Comparison of ENCODE assay signal across 17 cellular contexts in genomic region chr3:44499149-44499898, GRCh38. TPM values are rescaled to one million over a fixed set of nuclear protein-coding genes. Genes with fewer than 3 reads are reported as not detected.
DNase-seq lines count a peak whose midpoint lies in the region; ATAC-seq, FAIRE-seq and TF ChIP-seq lines count a peak whose summit lies in the region.
"Had no signal": no experiment of that assay in that cellular context is flagged by ENCODE, and none has a peak within 500 bp of the region (broad histone marks: within the 10 kb centered on the region; RNA-seq: fewer than 3 reads in every experiment).

No MANE protein-coding gene starts in this region.

- H3K36me3 ChIP-seq in BLaER1 (peaks cover 95% of the 10 kb centered on the region), K562 (ENCODE audit: control insufficient read depth, insufficient read depth, low read length) (peaks cover 48% of the 10 kb centered on the region), left lung (peaks cover 0 to 61% of the 10 kb centered on the region in 2 donors)

- BruUV-seq in K562 (replicated peaks; lab: Mats Ljungman, UMichigan) = no TSS peak

- WGBS in K562 (ENCODE audit: insufficient coverage, low coverage, missing lambda C conversion rate) = 93% methylated on average over 8 of the region's 8 CpGs

- H3K4me3 ChIP-seq in BLaER1 (0 out of 2 replicates have a peak overlapping the region, but pooled peaks have one; percentile 31), K562 (no peak overlapping the region), left lung (no peak overlapping the region)
- H3K4me3 ChIP-seq: GM23338 had no signal

- peaks cover 15% of the 10 kb centered on the region for H3K79me2 ChIP-seq in K562 (ENCODE audit: control insufficient read depth, insufficient read depth, low read length)

- no peaks in the 10 kb centered on the region for H3K27me3 ChIP-seq in BLaER1
- H3K27me3 ChIP-seq in K562 (ENCODE audit: control insufficient read depth in 2 of 2, insufficient read depth in 2 of 2, low read length in 2 of 2) = no peaks in the 10 kb centered on the region
- no peaks in the 10 kb centered on the region for H3K27me3 ChIP-seq in left lung

- no peaks in the 10 kb centered on the region for H3K9me1 ChIP-seq in K562 (ENCODE audit: control insufficient read depth, insufficient read depth, low read length)

- no peak for TF ChIP-seq POLR2A in K562 (conservative IDR thresholded peaks at IDR 0.05)

- DNase-seq in D721Med (ENCODE audit: insufficient read length, low spot score) = no peak
- DNase-seq in OCI-M1 (lab: John Stamatoyannopoulos, UW) = peak; percentile 16
- no peak for DNase-seq in K562 (ENCODE audit: extremely low read depth in 1 of 4, low spot score in 3 of 4)
- DNase-seq in left lung = no peak
- no peak for DNase-seq in CD1c-positive myeloid dendritic cell (ENCODE audit: extremely low spot score)
- no peak for DNase-seq in AG08395 (ENCODE audit: low spot score)
- DNase-seq in epidermal melanocyte (ENCODE audit: insufficient read length, low spot score) = no peak
- DNase-seq: CD4-positive, CD25-positive, alpha-beta regulatory T cell; CD8-positive, alpha-beta memory T cell; COR-L47; H9 had no signal

- no peak for TF ChIP-seq EP300 in K562 (IDR thresholded peaks at IDR 0.05; ENCODE audit: low read length)

- H3K4me1 ChIP-seq in BLaER1 (no peaks in the 10 kb centered on the region), K562 (replicated peaks in 1 of 2; ENCODE audit: control insufficient read depth in 2 of 2, insufficient read depth in 2 of 2, low read length in 2 of 2) (no peaks in the 10 kb centered on the region), left lung (no peaks in the 10 kb centered on the region)

- H3K27ac ChIP-seq in BLaER1 = no peak overlapping the region
- no peak overlapping the region for H3K27ac ChIP-seq in K562 (ENCODE audit: extremely low read depth, low read depth, low read length)
- no peak overlapping the region for H3K27ac ChIP-seq in left lung
- H3K27ac ChIP-seq: KMS-11 had no signal

- no peak overlapping the region for H2AFZ ChIP-seq in K562 (ENCODE audit: low read depth, low read length)
- H2AFZ ChIP-seq: GM23338 had no signal

- no peak overlapping the region for H3K4me2 ChIP-seq in BLaER1
- H3K4me2 ChIP-seq in K562 (ENCODE audit: insufficient read depth, low read length) = no peak overlapping the region
- H3K4me2 ChIP-seq: GM23338, KMS-11 had no signal

- CTCF ChIA-PET in K562 (lab: Yijun Ruan, JAX; ENCODE audit: low intra/inter-chr PET ratio) = no interaction called here

- peak; percentile 29 for FAIRE-seq in D721Med (lab: Jason Lieb, UNC)
- no peak for FAIRE-seq in K562 (lab: Jason Lieb, UNC)
- FAIRE-seq: G401.6, GM12892 had no signal

- POLR2A ChIA-PET in K562 (lab: Yijun Ruan, JAX) = interaction anchor here (1.0 to 2.1 kb wide), 2 partner anchors 11 to 14 kb away, joined by 4 to 8 read pairs; no protein-coding TSS in a partner anchor

- no peak for TF ChIP-seq CTCF in D721Med (IDR thresholded peaks at IDR 0.05; ENCODE audit: insufficient read depth, missing control alignments)
- TF ChIP-seq CTCF in K562 (IDR thresholded peaks at IDR 0.05 in 2 of 3, conservative IDR thresholded peaks at IDR 0.05 in 1 of 3; ENCODE audit: insufficient read depth in 2 of 3, low read depth in 1 of 3, low read length in 3 of 3) = no peak
- no peak for TF ChIP-seq CTCF in left lung (IDR thresholded peaks at IDR 0.05)

- H3K9me3 ChIP-seq in BLaER1 (peaks cover 96% of the 10 kb centered on the region), K562 (replicated peaks; ENCODE audit: control insufficient read depth, insufficient read depth, low read depth, low read length) (peaks cover 33% of the 10 kb centered on the region), left lung (peaks cover 0 to 74% of the 10 kb centered on the region in 2 donors)

- TF ChIP-seq RAD21 in K562 (CRISPR knock-in tag; conservative IDR thresholded peaks at IDR 0.05 in 1 of 2, IDR thresholded peaks at IDR 0.05 in 1 of 2) = no peak

- intact Hi-C loops in K562 (cut with micrococcal nuclease) (no loop called here), left lung (cut with DNase I) (no loop called here)

- H3K9ac ChIP-seq in BLaER1 (no peak overlapping the region), K562 (ENCODE audit: insufficient read depth in 1 of 2, low read depth in 2 of 2, low read length in 2 of 2) (no peak overlapping the region)
- H3K9ac ChIP-seq: KMS-11 had no signal

- H4K20me1 ChIP-seq in BLaER1 = no peaks in the 10 kb centered on the region
- H4K20me1 ChIP-seq in K562 (replicated peaks; ENCODE audit: control insufficient read depth, insufficient read depth, low read length) = no peaks in the 10 kb centered on the region

- in situ Hi-C loops in K562 (cut with MboI) = no loop called here

- ATAC-seq in K562 (no peak), left lung (no peak)
- ATAC-seq: GM23338 had no signal

TF ChIP-seq in K562, 482 proteins besides CTCF, POLR2A, EP300 and RAD21:
- TF ChIP-seq KDM1A (IDR thresholded peaks at IDR 0.05) (no peak), ZNF274 (IDR thresholded peaks at IDR 0.05; ENCODE audit: borderline replicate concordance, low read depth, low read length) (peak; percentile 95), ZNF75A (CRISPR knock-in tag; IDR thresholded peaks at IDR 0.05) (peak; percentile 71), MYNN (IDR thresholded peaks at IDR 0.05) (no peak), MYNN (CRISPR knock-in tag; IDR thresholded peaks at IDR 0.05) (no peak)

RNA-seq across cellular contexts. Expression of gene ZNF445, which starts 21.9 kb away (rescaled TPM):
- total RNA-seq in K562 (2011; cell fraction: chromatin; rRNA removed; ENCODE audit: low replicate concordance) = 68.7 and 76.5 TPM in 2 replicates
- total RNA-seq in K562 (2011; cell fraction: nucleolus; rRNA removed) = 40.7 and 42.0 TPM in 2 replicates
- total RNA-seq in K562 (2011; cell fraction: nucleoplasm; rRNA removed) = 53.5 and 72.7 TPM in 2 replicates
- total RNA-seq in K562 (2014; rRNA removed) (5.8 and 7.9 TPM in 2 replicates), K562 (2014; rRNA removed; fragmentation: Illumina TruSeq; extraction: Trizol) (13.9 and 14.3 TPM in 2 replicates), K562 (2015; rRNA removed; fragmentation: Illumina TruSeq; extraction: Trizol) (14.0 and 15.0 TPM in 2 replicates), K562 (2021) (24.2 and 26.9 TPM in 2 replicates), left lung (10 to 100 TPM; 18.1 to 18.3 TPM)
- polyA plus RNA-seq in K562 (2011; rRNA removed) (10.6 and 11.8 TPM in 2 replicates), K562 (2014; fragmentation: Illumina TruSeq; extraction: Trizol) (9.5 and 9.9 TPM in 2 replicates), K562 (2014; fragmentation: Nextera tagmentation; extraction: Ambion mirVana) (1 to 10 TPM; 1.2 to 1.8 TPM), K562 (2014; rRNA removed) (12.4 and 13.1 TPM in 2 replicates)
- polyA plus RNA-seq in K562 (2011; cell fraction: cytosol; rRNA removed) = 4.0 and 6.6 TPM in 2 replicates
- polyA plus RNA-seq in K562 (2011; cell fraction: nucleus; rRNA removed) = 22.0 and 24.1 TPM in 2 replicates
- polyA plus RNA-seq in K562 (2012) = 6.6 and 7.6 TPM in 2 replicates
- polyA minus RNA-seq in K562 (2011; rRNA and poly(A)+ RNA removed) = 22.8 and 24.7 TPM in 2 replicates
- 8.6 and 11.1 TPM in 2 replicates for polyA minus RNA-seq in K562 (2011; cell fraction: cytosol; rRNA and poly(A)+ RNA removed)
- polyA minus RNA-seq in K562 (2011; cell fraction: nucleus; rRNA and poly(A)+ RNA removed) = 14.1 and 22.8 TPM in 2 replicates

RNA-seq across cellular contexts. Expression of gene ZKSCAN7, which starts 55.7 kb away (rescaled TPM):
- not detected in 2 replicates for total RNA-seq in K562 (2011; cell fraction: chromatin; rRNA removed; ENCODE audit: low replicate concordance)
- not detected in 2 replicates for total RNA-seq in K562 (2011; cell fraction: nucleolus; rRNA removed)
- total RNA-seq in K562 (2011; cell fraction: nucleoplasm; rRNA removed) = not detected in 2 replicates
- total RNA-seq in K562 (2014; rRNA removed) (not detected in 2 replicates), K562 (2014; rRNA removed; fragmentation: Illumina TruSeq; extraction: Trizol) (not detected in 2 replicates), K562 (2015; rRNA removed; fragmentation: Illumina TruSeq; extraction: Trizol) (not detected in 2 replicates), K562 (2021) (0.07 TPM in 1 of 2 replicates, not detected in the other), left lung (1 to 10 TPM; 4.0 to 6.0 TPM)
- polyA plus RNA-seq in K562 (2011; rRNA removed) (not detected in 2 replicates), K562 (2014; fragmentation: Illumina TruSeq; extraction: Trizol) (not detected in 2 replicates), K562 (2014; fragmentation: Nextera tagmentation; extraction: Ambion mirVana) (not detected), K562 (2014; rRNA removed) (not detected in 2 replicates)
- not detected in 2 replicates for polyA plus RNA-seq in K562 (2011; cell fraction: cytosol; rRNA removed)
- not detected in 2 replicates for polyA plus RNA-seq in K562 (2011; cell fraction: nucleus; rRNA removed)
- 0.10 TPM in 1 of 2 replicates, not detected in the other for polyA plus RNA-seq in K562 (2012)
- not detected in 2 replicates for polyA minus RNA-seq in K562 (2011; rRNA and poly(A)+ RNA removed)
- not detected in 2 replicates for polyA minus RNA-seq in K562 (2011; cell fraction: cytosol; rRNA and poly(A)+ RNA removed)
- polyA minus RNA-seq in K562 (2011; cell fraction: nucleus; rRNA and poly(A)+ RNA removed) = not detected in 2 replicates
- total RNA-seq: A172 had no signal

Comparison
In these comparisons a context has a peak if more than half of its experiments do, and no peak if none do; other contexts are left out.
1. RNA of gene ZKSCAN7, which starts 55.7 kb away (total RNA-seq): 4.0 to 6.0 TPM in left lung; 0.07 TPM in K562; every median in the first group is over 4 times any median in the second.